In the genomic region with DNA sequence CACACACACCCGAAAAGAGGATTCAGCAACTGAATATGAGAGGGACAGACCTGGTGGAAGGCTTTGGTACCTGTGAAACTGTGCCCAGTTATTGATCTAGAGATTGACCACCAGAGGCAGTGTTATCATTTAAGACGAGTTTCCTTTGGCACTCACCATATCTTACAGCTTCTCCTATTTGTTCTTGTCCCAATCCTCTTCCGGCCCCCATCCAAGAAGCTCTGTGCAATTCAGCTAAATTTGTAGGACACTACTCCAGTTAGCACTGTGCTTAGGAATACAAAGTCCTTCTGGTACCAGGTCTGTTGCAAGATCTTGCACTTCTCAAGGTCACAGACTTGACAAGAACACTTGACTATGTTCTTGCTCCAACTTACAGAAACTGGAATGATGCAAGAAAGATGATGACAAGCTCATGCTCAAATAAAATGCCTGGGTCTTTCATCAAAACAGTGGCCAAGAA, we compare ENCODE assay signal across 8 cellular contexts. TPM values are rescaled to one million over a fixed set of nuclear protein-coding genes. Genes with fewer than 3 reads are reported as not detected.
A peak's percentile ranks its signal among the peaks of the same experiment; 100 is the strongest.
DNase-seq lines count a peak whose midpoint lies in the region; ATAC-seq and TF ChIP-seq lines count a peak whose summit lies in the region.

No MANE protein-coding gene starts in this region.

- peak; percentile 45 for ATAC-seq in activated CD8-positive, alpha-beta memory T cell treated with anti-CD3 and anti-CD28 coated beads, Interleukin-2, amount 10 ng/mL, durations not matched to agents 7 days and 5 days
- ATAC-seq in GM21528 (IDR thresholded peaks at IDR 0.05; ENCODE audit: low FRiP score, unreplicated experiment) = no peak
- no peak for ATAC-seq in HG03039 (IDR thresholded peaks at IDR 0.05; ENCODE audit: unreplicated experiment)

- H3K4me3 ChIP-seq in choroid plexus epithelial cell (ENCODE audit: low read depth, low read length) = no peak overlapping the region

- H3K4me3 Mint-ChIP-seq in activated CD8-positive, alpha-beta memory T cell treated with anti-CD3 and anti-CD28 coated beads, Interleukin-2, amount 10 ng/mL, durations not matched to agents 7 days and 5 days = no peak overlapping the region

- no peaks in the 10 kb centered on the region for H3K36me3 Mint-ChIP-seq in activated CD8-positive, alpha-beta memory T cell treated with anti-CD3 and anti-CD28 coated beads, Interleukin-2, amount 10 ng/mL, durations not matched to agents 7 days and 5 days

- no peaks in the 10 kb centered on the region for H3K9me3 Mint-ChIP-seq in activated CD8-positive, alpha-beta memory T cell treated with anti-CD3 and anti-CD28 coated beads, Interleukin-2, amount 10 ng/mL, durations not matched to agents 7 days and 5 days (ENCODE audit: low read depth)

- H3K27me3 Mint-ChIP-seq in activated CD8-positive, alpha-beta memory T cell treated with anti-CD3 and anti-CD28 coated beads, Interleukin-2, amount 10 ng/mL, durations not matched to agents 7 days and 5 days = peaks cover 40% of the 10 kb centered on the region

- H3K27ac Mint-ChIP-seq in activated CD8-positive, alpha-beta memory T cell treated with anti-CD3 and anti-CD28 coated beads, Interleukin-2, amount 10 ng/mL, durations not matched to agents 7 days and 5 days = no peak overlapping the region

- H3K4me1 Mint-ChIP-seq in activated CD8-positive, alpha-beta memory T cell treated with anti-CD3 and anti-CD28 coated beads, Interleukin-2, amount 10 ng/mL, durations not matched to agents 7 days and 5 days = no peaks in the 10 kb centered on the region

- CTCF ChIA-PET in activated CD8-positive, alpha-beta memory T cell treated with anti-CD3 and anti-CD28 coated beads, Interleukin-2, amount 10 ng/mL, durations not matched to agents 7 days and 5 days (lab: Charles Lee) = interaction anchor here (0.8 to 2.1 kb wide), 5 partner anchors 19 to 262 kb away, joined by 3 to 8 read pairs (median 3); no protein-coding TSS in a partner anchor

- DNase-seq in activated CD8-positive, alpha-beta memory T cell treated with anti-CD3 and anti-CD28 coated beads, Interleukin-2, amount 10 ng/mL, durations not matched to agents 7 days and 5 days = no peak
- no peak for DNase-seq in activated CD8-positive, alpha-beta memory T cell treated with anti-CD3 and anti-CD28 coated beads, Interleukin-2, amount 50 U/mL, for 4 hours
- DNase-seq in NCI-H510A (lab: John Stamatoyannopoulos, UW) = peak; percentile 9
- peak; percentile 93 for DNase-seq in choroid plexus epithelial cell (ENCODE audit: low read depth)
- DNase-seq in mucosa of gallbladder (ENCODE audit: low spot score) = peak; percentile 18
- DNase-seq in COLO668 (lab: John Stamatoyannopoulos, UW; ENCODE audit: unreplicated experiment) = no peak

- peak; percentile 55 for TF ChIP-seq CTCF in choroid plexus epithelial cell (conservative IDR thresholded peaks at IDR 0.05; ENCODE audit: low read depth, low read length)

RNA-seq across cellular contexts. Expression of a gene that starts 40.1 kb away (rescaled TPM):
- total RNA-seq in activated CD8-positive, alpha-beta memory T cell treated with anti-CD3 and anti-CD28 coated beads, Interleukin-2, amount 10 ng/mL, durations not matched to agents 7 days and 5 days = 1 to 10 TPM; 8.3 to 8.8 TPM
- total RNA-seq in mucosa of gallbladder = 17.2 TPM

RNA-seq across cellular contexts. Expression of a gene that starts 40.2 kb away (rescaled TPM):
- total RNA-seq in activated CD8-positive, alpha-beta memory T cell treated with anti-CD3 and anti-CD28 coated beads, Interleukin-2, amount 10 ng/mL, durations not matched to agents 7 days and 5 days = 10 to 100 TPM; 24.7 to 26.5 TPM
- total RNA-seq in mucosa of gallbladder = 22.7 TPM

RNA-seq across cellular contexts. Expression of a gene that starts 42.0 kb away (rescaled TPM):
- total RNA-seq in activated CD8-positive, alpha-beta memory T cell treated with anti-CD3 and anti-CD28 coated beads, Interleukin-2, amount 10 ng/mL, durations not matched to agents 7 days and 5 days = 1 to 10 TPM; 7.5 to 8.0 TPM
- 20.2 TPM for total RNA-seq in mucosa of gallbladder

Comparison
In these comparisons a context has a peak if more than half of its experiments do, and no peak if none do; other contexts are left out.
1. DNase-seq: peak in NCI-H510A (single experiment), choroid plexus epithelial cell (single experiment) and mucosa of gallbladder (single experiment); none in activated CD8-positive, alpha-beta memory T cell treated with anti-CD3 and anti-CD28 coated beads, Interleukin-2, amount 10 ng/mL, durations not matched to agents 7 days and 5 days (single experiment), activated CD8-positive, alpha-beta memory T cell treated with anti-CD3 and anti-CD28 coated beads, Interleukin-2, amount 50 U/mL, for 4 hours (single experiment) and COLO668 (single experiment).